33 cellular contexts compared by ENCODE assay signal in genomic region chr5:103330875-103331274, GRCh38.
"Had no signal": no experiment of that assay in that cellular context is flagged by ENCODE, and none has a peak within 500 bp of the region (broad histone marks: within the 10 kb centered on the region; RNA-seq: fewer than 3 reads in every experiment).

No MANE protein-coding gene starts in this region.

- H3K9me3 ChIP-seq: MG63 had no signal

- DNase-seq: Karpas-422, Kasumi-1, MG63, MM.1S, MV-4-11, NCI-H1048, NCI-H1092, NCI-H1092 treated with DMSO at 0.1 percent for 48 hours, NCI-H1105, NCI-H1105 treated with DMSO at 0.1 percent for 48 hours, NCI-H1417, NCI-H1417 treated with DMSO at 0.1 percent for 48 hours, NCI-H1436, NCI-H1436 treated with DMSO at 0.1 percent for 48 hours, NCI-H146, NCI-H1694, NCI-H1694 treated with DMSO at 0.1 percent for 48 hours, NCI-H187, NCI-H187 treated with DMSO at 0.1 percent for 48 hours, NCI-H1930, NCI-H2029, NCI-H2029 treated with DMSO at 0.1 percent for 48 hours, NCI-H2081, NCI-H2081 treated with DMSO at 0.1 percent for 48 hours, NCI-H2107, NCI-H2171, NCI-H2227 treated with DMSO at 0.1 percent for 48 hours, NCI-H226, NCI-H345, NCI-H446, NCI-H446 treated with DMSO at 0.1 percent for 48 hours, NCI-H510A, NCI-H510A treated with DMSO at 0.1 percent for 48 hours had no signal

- H3K4me3 ChIP-seq: MG63 had no signal

- H3K36me3 ChIP-seq: MG63 had no signal
